ENCODE assay signal across 9 cellular contexts in genomic region chr20:19885981-19886665, GRCh38.
DNase-seq lines count a peak whose midpoint lies in the region; ATAC-seq, FAIRE-seq and TF ChIP-seq lines count a peak whose summit lies in the region.
"Had no signal": no experiment of that assay in that cellular context is flagged by ENCODE, and none has a peak within 500 bp of the region (broad histone marks: within the 10 kb centered on the region; RNA-seq: fewer than 3 reads in every experiment).

No MANE protein-coding gene starts in this region.

- H3K36me3 ChIP-seq in H1 (ENCODE audit: control insufficient read depth in 2 of 4, insufficient read depth in 4 of 4, low read length in 3 of 4) (no peaks in the 10 kb centered on the region), aorta (ENCODE audit: control insufficient read depth in 1 of 2, insufficient read depth in 2 of 2, low read length in 1 of 2) (no peaks in the 10 kb centered on the region)

- H4K91ac ChIP-seq in H1 (replicated peaks; ENCODE audit: insufficient read length, low read length) = no peak overlapping the region

- H2BK20ac ChIP-seq in H1 (ENCODE audit: low read length) = no peak overlapping the region

- DNase-seq in NCI-H146 (lab: John Stamatoyannopoulos, UW) (peak; percentile 22), NCI-H146 treated with DMSO at 0.1 percent for 48 hours (lab: John Stamatoyannopoulos, UW; ENCODE audit: unreplicated experiment) (no peak), H1 (ENCODE audit: low read depth in 1 of 2, low spot score in 2 of 2) (no peak), middle frontal gyrus (ENCODE audit: extremely low spot score, low spot score) (peak; percentile 56), aorta (peak; percentile 78 to 83), NCI-H1436 treated with DMSO at 0.1 percent for 48 hours (lab: John Stamatoyannopoulos, UW) (no peak)
- DNase-seq: activated CD4-positive, alpha-beta T cell treated with anti-CD3 and anti-CD28 coated beads, Interleukin-2, amount 10 ng/mL, durations not matched to agents 7 days and 5 days had no signal

- H3K56ac ChIP-seq in H1 (replicated peaks; ENCODE audit: insufficient read length, low read depth, low read length) = no peak overlapping the region

- H2AK5ac ChIP-seq in H1 (ENCODE audit: low read depth, low read length) = 0 out of 2 replicates have a peak overlapping the region, but pooled peaks have one; percentile 13

- H2BK15ac ChIP-seq in H1 (ENCODE audit: low read length) = no peak overlapping the region

- WGBS in H1 (ENCODE audit: extremely low coverage in 1 of 2, insufficient coverage in 1 of 2, insufficient read length in 1 of 2, insufficient replicate concordance in 2 of 2, low coverage in 1 of 2, low lambda C conversion rate in 2 of 2, missing lambda C conversion rate in 1 of 2), 2 experiments = 82% methylated on average over 13 of the region's 15 CpGs; no CpG with 5 or more reads in 1 of the 2 experiments
- WGBS in aorta, 2 donors = 10 to 11% methylated on average over 15 of the region's 15 CpGs

- no peak overlapping the region for H4K5ac ChIP-seq in H1 (ENCODE audit: insufficient read length, low read depth, low read length)

- POLR2A ChIA-PET in H1 (lab: Charles Lee; ENCODE audit: partially characterized antibody) = no interaction called here

- H3K27ac ChIP-seq in H1 (ENCODE audit: low read depth, low read length) (no peak overlapping the region), aorta (ENCODE audit: low read depth in 1 of 2, low read length in 2 of 2) (peak overlapping the region; percentile 44 to 73)

- H3K9me3 ChIP-seq in H1 (ENCODE audit: insufficient read depth in 2 of 2, low read depth in 1 of 2, low read length in 1 of 2) (no peaks in the 10 kb centered on the region), aorta (ENCODE audit: control insufficient read depth, low read length) (no peaks in the 10 kb centered on the region)

- no peaks in the 10 kb centered on the region for H3K27me3 ChIP-seq in H1 (replicated peaks in 1 of 4; ENCODE audit: control insufficient read depth in 3 of 4, extremely low read depth in 1 of 4, insufficient read depth in 3 of 4, low read length in 3 of 4)
- no peaks in the 10 kb centered on the region for H3K27me3 ChIP-seq in aorta (ENCODE audit: control insufficient read depth in 1 of 2, insufficient read depth in 2 of 2, low read length in 1 of 2)

- TF ChIP-seq RAD21 in H1 (IDR thresholded peaks at IDR 0.05 in 1 of 2, conservative IDR thresholded peaks at IDR 0.05 in 1 of 2; ENCODE audit: low read depth in 2 of 2, low read length in 2 of 2) = no peak

- intact Hi-C loops in aorta (cut with DNase I) = loop anchor here (5.0 kb wide), 3 partner anchors 86 to 106 kb away; no protein-coding TSS in a partner anchor

- no peak overlapping the region for H2BK120ac ChIP-seq in H1 (replicated peaks; ENCODE audit: low read depth, low read length)

- TF ChIP-seq CTCF in H1 (IDR thresholded peaks at IDR 0.05; ENCODE audit: control extremely low read depth in 1 of 3, insufficient read depth in 1 of 3, low read depth in 1 of 3, low read length in 3 of 3) = no peak

- H3K79me1 ChIP-seq in H1 (ENCODE audit: low read depth, low read length) = no peaks in the 10 kb centered on the region

- no peak for TF ChIP-seq EP300 in H1 (IDR thresholded peaks at IDR 0.05; ENCODE audit: borderline replicate concordance in 1 of 2, low read depth in 2 of 2, low read length in 2 of 2)

- no peak overlapping the region for H2BK5ac ChIP-seq in H1 (ENCODE audit: low read depth, low read length)

- 0 out of 2 replicates have a peak overlapping the region, but pooled peaks have one; percentile 30 for H2AFZ ChIP-seq in H1 (ENCODE audit: low read length)

- H3K4me3 ChIP-seq in H1 (ENCODE audit: extremely low read depth in 1 of 4, insufficient read depth in 2 of 4, low read depth in 3 of 4, low read length in 4 of 4) = no peak overlapping the region
- peak overlapping the region in 1 of 2 donors; percentile 3 for H3K4me3 ChIP-seq in aorta (ENCODE audit: low read length in 2 of 2)

- H3K23ac ChIP-seq in H1 (ENCODE audit: insufficient read length) = no peak overlapping the region

- ATAC-seq in aorta (ENCODE audit: low FRiP score) = peak; percentile 30
- ATAC-seq in HG02759 (IDR thresholded peaks at IDR 0.05; ENCODE audit: unreplicated experiment) = no peak
- no peak for ATAC-seq in activated CD4-positive, CD25-positive, alpha-beta regulatory T cell treated with anti-CD3 and anti-CD28 coated beads, Interleukin-2, amount 50 U/mL, for 24 hours

- H3K23me2 ChIP-seq in H1 (ENCODE audit: low read depth, low read length) = 0 out of 2 replicates have a peak, but pooled peaks cover 3% of the 10 kb centered on the region

- H3K14ac ChIP-seq in H1 (ENCODE audit: insufficient read length) = no peak overlapping the region

- H3K79me2 ChIP-seq in H1 (ENCODE audit: control insufficient read depth in 1 of 2, insufficient read depth in 2 of 2, low read length in 2 of 2) = no peaks in the 10 kb centered on the region

- no peak overlapping the region for H3K4ac ChIP-seq in H1 (replicated peaks; ENCODE audit: insufficient read length, low read depth, low read length)

- H2BK12ac ChIP-seq in H1 (ENCODE audit: low read depth, low read length) = no peak overlapping the region

- H3K4me1 ChIP-seq in H1 (replicated peaks in 1 of 4; ENCODE audit: control insufficient read depth in 3 of 4, insufficient read depth in 4 of 4, low read length in 3 of 4) (no peaks in the 10 kb centered on the region), aorta (ENCODE audit: control insufficient read depth in 1 of 2, insufficient read depth in 2 of 2, low read length in 2 of 2) (peaks cover 0 to 11% of the 10 kb centered on the region in 2 donors)

- no peak overlapping the region for H3K4me2 ChIP-seq in H1 (ENCODE audit: insufficient read depth in 1 of 2, low read depth in 2 of 2, low read length in 2 of 2)

- no peak overlapping the region for H3K9ac ChIP-seq in H1 (replicated peaks in 1 of 4; ENCODE audit: extremely low read depth in 1 of 4, low read depth in 3 of 4, low read length in 3 of 4)

- H3K18ac ChIP-seq in H1 (ENCODE audit: extremely low read depth, low read length) = no peak overlapping the region

- CTCF ChIA-PET in H1 (lab: Charles Lee; ENCODE audit: partially characterized antibody) = interaction anchor here (0.7 to 1.8 kb wide), 12 partner anchors 8 to 723 kb away, joined by 3 to 8 read pairs (median 3); partner anchors contain the start of genes CFAP61 and CRNKL1

- no peak overlapping the region for H4K8ac ChIP-seq in H1 (ENCODE audit: extremely low read depth, insufficient read depth, low read length)

- no peaks in the 10 kb centered on the region for H4K20me1 ChIP-seq in H1 (replicated peaks in 1 of 2; ENCODE audit: control insufficient read depth in 1 of 2, insufficient read depth in 2 of 2, low read length in 2 of 2)

- FAIRE-seq in H1 (lab: Jason Lieb, UNC) = no peak

- no peak for TF ChIP-seq POLR2A in H1 (IDR thresholded peaks at IDR 0.05; ENCODE audit: control extremely low read depth in 1 of 2, low read depth in 2 of 2, low read length in 2 of 2)

TF ChIP-seq in H1, 55 proteins besides CTCF, POLR2A, EP300 and RAD21:
- TF ChIP-seq KDM4A (IDR thresholded peaks at IDR 0.05; ENCODE audit: low read depth, low read length, severe bottlenecking) = no peak
- no peak for TF ChIP-seq RXRA (IDR thresholded peaks at IDR 0.05; ENCODE audit: insufficient read depth, low read depth, low read length)
- TF ChIP-seq SRF (IDR thresholded peaks at IDR 0.05; ENCODE audit: low read depth, low read length) = no peak
- no peak for TF ChIP-seq MAX (IDR thresholded peaks at IDR 0.05)
- no peak for TF ChIP-seq TAF7 (optimal IDR thresholded peaks at IDR 0.05; ENCODE audit: borderline replicate concordance, low read depth, low read length)

Comparison
In these comparisons a context has a peak if more than half of its experiments do, and no peak if none do; other contexts are left out.
1. DNase-seq: peak in NCI-H146 (single experiment), middle frontal gyrus (single experiment) and aorta (2 of 2); none in NCI-H146 treated with DMSO at 0.1 percent for 48 hours (single experiment), H1 (0 of 2) and NCI-H1436 treated with DMSO at 0.1 percent for 48 hours (single experiment).